22 cellular contexts compared by ENCODE assay signal in genomic region chr4:150818661-150819060, GRCh38.
DNase-seq lines count a peak whose midpoint lies in the region; ATAC-seq lines count a peak whose summit lies in the region.
"Had no signal": no experiment of that assay in that cellular context is flagged by ENCODE, and none has a peak within 500 bp of the region (broad histone marks: within the 10 kb centered on the region; RNA-seq: fewer than 3 reads in every experiment).

No MANE protein-coding gene starts in this region.

- peak; percentile 45 to 89 for ATAC-seq in activated naive CD4-positive, alpha-beta T cell treated with anti-CD3 and anti-CD28 coated beads, Interleukin-2, amount 50 U/mL, for 72 hours
- ATAC-seq in stimulated activated effector memory CD8-positive, alpha-beta T cell treated with anti-CD3 and anti-CD28 coated beads, Interleukin-12 subunit alpha, Interleukin-12 subunit beta, amount 100 ng/mL, for 72 hours, result peak; percentile 95
- ATAC-seq in HG03521 (IDR thresholded peaks at IDR 0.05; ENCODE audit: unreplicated experiment), result no peak
- ATAC-seq: left lobe of liver had no signal

- peaks cover 0 to 13% of the 10 kb centered on the region in 2 donors for H3K36me3 Mint-ChIP-seq in activated naive CD4-positive, alpha-beta T cell treated with anti-CD3 and anti-CD28 coated beads, Interleukin-2, amount 50 U/mL, for 72 hours
- H3K36me3 Mint-ChIP-seq in stimulated activated effector memory CD8-positive, alpha-beta T cell treated with anti-CD3 and anti-CD28 coated beads, Interleukin-12 subunit alpha, Interleukin-12 subunit beta, amount 100 ng/mL, for 72 hours, result peaks cover 28% of the 10 kb centered on the region

- peak overlapping the region in 1 of 2 donors; percentile 1 for H3K27ac Mint-ChIP-seq in activated naive CD4-positive, alpha-beta T cell treated with anti-CD3 and anti-CD28 coated beads, Interleukin-2, amount 50 U/mL, for 72 hours
- H3K27ac Mint-ChIP-seq in stimulated activated effector memory CD8-positive, alpha-beta T cell treated with anti-CD3 and anti-CD28 coated beads, Interleukin-12 subunit alpha, Interleukin-12 subunit beta, amount 100 ng/mL, for 72 hours, result peak overlapping the region; percentile 14
- H3K27ac Mint-ChIP-seq: activated CD4-positive, alpha-beta memory T cell treated with anti-CD3 and anti-CD28 coated beads for 36 hours; activated naive CD4-positive, alpha-beta T cell treated with anti-CD3 and anti-CD28 coated beads, Interleukin-2, amount 10 ng/mL, durations not matched to agents 7 days and 5 days; activated T-cell treated with anti-CD3 and anti-CD28 coated beads, Interleukin-2, amount 50 U/mL, for 24 hours had no signal

- H3K4me3 Mint-ChIP-seq in stimulated activated effector memory CD8-positive, alpha-beta T cell treated with anti-CD3 and anti-CD28 coated beads, Interleukin-12 subunit alpha, Interleukin-12 subunit beta, amount 100 ng/mL, for 72 hours, result no peak overlapping the region
- H3K4me3 Mint-ChIP-seq: activated CD4-positive, alpha-beta memory T cell treated with anti-CD3 and anti-CD28 coated beads for 36 hours; activated naive CD4-positive, alpha-beta T cell treated with anti-CD3 and anti-CD28 coated beads, Interleukin-2, amount 10 ng/mL, durations not matched to agents 7 days and 5 days; activated T-cell treated with anti-CD3 and anti-CD28 coated beads, Interleukin-2, amount 50 U/mL, for 24 hours; neural crest cell had no signal

- peaks cover 21% of the 10 kb centered on the region for H3K4me1 Mint-ChIP-seq in stimulated activated effector memory CD8-positive, alpha-beta T cell treated with anti-CD3 and anti-CD28 coated beads, Interleukin-12 subunit alpha, Interleukin-12 subunit beta, amount 100 ng/mL, for 72 hours
- H3K4me1 Mint-ChIP-seq: activated naive CD4-positive, alpha-beta T cell treated with anti-CD3 and anti-CD28 coated beads, Interleukin-2, amount 10 ng/mL, durations not matched to agents 7 days and 5 days; neural crest cell had no signal

- no peak for DNase-seq in activated naive CD4-positive, alpha-beta T cell treated with anti-CD3 and anti-CD28 coated beads, Interleukin-2, amount 50 U/mL, for 72 hours (ENCODE audit: low spot score in 2 of 2)
- no peak for DNase-seq in activated naive CD4-positive, alpha-beta T cell treated with anti-CD3 and anti-CD28 coated beads, Interleukin-2, amount 50 U/mL, for 16 hours
- DNase-seq in amniotic epithelial cell (ENCODE audit: low read depth) (peak; percentile 49), fibroblast of peridontal ligament (ENCODE audit: extremely low read depth) (peak; percentile 82), NCI-H2196 treated with DMSO at 0.1 percent for 48 hours (lab: John Stamatoyannopoulos, UW; ENCODE audit: unreplicated experiment) (no peak), mesenteric fat pad (ENCODE audit: low spot score) (no peak)
- no peak for DNase-seq in stimulated activated effector memory CD8-positive, alpha-beta T cell treated with anti-CD3 and anti-CD28 coated beads, Interleukin-12 subunit alpha, Interleukin-12 subunit beta, amount 100 ng/mL, for 72 hours (ENCODE audit: low spot score in 2 of 2)
- DNase-seq: activated CD4-positive, alpha-beta memory T cell treated with anti-CD3 and anti-CD28 coated beads for 36 hours; activated naive CD4-positive, alpha-beta T cell treated with anti-CD3 and anti-CD28 coated beads, Interleukin-2, amount 10 ng/mL, durations not matched to agents 7 days and 5 days; activated T-cell treated with anti-CD3 and anti-CD28 coated beads, Interleukin-2, amount 50 U/mL, for 24 hours; cortex of kidney; GOT3; NCI-H1092; NCI-H2029; NCI-H446 treated with DMSO at 0.1 percent for 48 hours; stimulated activated CD4-positive, alpha-beta T cell treated with anti-CD3 and anti-CD28 coated beads, Interleukin-2, amount 100 ng/mL, for 24 hours; stimulated activated naive CD4-positive, alpha-beta T cell; thyroid gland; WERI-Rb-1 had no signal

- H3K9me3 Mint-ChIP-seq in activated naive CD4-positive, alpha-beta T cell treated with anti-CD3 and anti-CD28 coated beads, Interleukin-2, amount 50 U/mL, for 72 hours, result no peaks in the 10 kb centered on the region
- H3K9me3 Mint-ChIP-seq in stimulated activated effector memory CD8-positive, alpha-beta T cell treated with anti-CD3 and anti-CD28 coated beads, Interleukin-12 subunit alpha, Interleukin-12 subunit beta, amount 100 ng/mL, for 72 hours, result no peaks in the 10 kb centered on the region
- H3K9me3 Mint-ChIP-seq: neural crest cell had no signal

Comparison
In these comparisons a context has a peak if more than half of its experiments do, and no peak if none do; other contexts are left out.
1. DNase-seq: peak in amniotic epithelial cell (single experiment) and fibroblast of peridontal ligament (single experiment); none in activated naive CD4-positive, alpha-beta T cell treated with anti-CD3 and anti-CD28 coated beads, Interleukin-2, amount 50 U/mL, for 72 hours (0 of 2), activated naive CD4-positive, alpha-beta T cell treated with anti-CD3 and anti-CD28 coated beads, Interleukin-2, amount 50 U/mL, for 16 hours (single experiment), stimulated activated effector memory CD8-positive, alpha-beta T cell treated with anti-CD3 and anti-CD28 coated beads, Interleukin-12 subunit alpha, Interleukin-12 subunit beta, amount 100 ng/mL, for 72 hours (0 of 2), NCI-H2196 treated with DMSO at 0.1 percent for 48 hours (single experiment) and mesenteric fat pad (single experiment).